ENCODE assay signal across 8 cellular contexts in the genomic region with DNA sequence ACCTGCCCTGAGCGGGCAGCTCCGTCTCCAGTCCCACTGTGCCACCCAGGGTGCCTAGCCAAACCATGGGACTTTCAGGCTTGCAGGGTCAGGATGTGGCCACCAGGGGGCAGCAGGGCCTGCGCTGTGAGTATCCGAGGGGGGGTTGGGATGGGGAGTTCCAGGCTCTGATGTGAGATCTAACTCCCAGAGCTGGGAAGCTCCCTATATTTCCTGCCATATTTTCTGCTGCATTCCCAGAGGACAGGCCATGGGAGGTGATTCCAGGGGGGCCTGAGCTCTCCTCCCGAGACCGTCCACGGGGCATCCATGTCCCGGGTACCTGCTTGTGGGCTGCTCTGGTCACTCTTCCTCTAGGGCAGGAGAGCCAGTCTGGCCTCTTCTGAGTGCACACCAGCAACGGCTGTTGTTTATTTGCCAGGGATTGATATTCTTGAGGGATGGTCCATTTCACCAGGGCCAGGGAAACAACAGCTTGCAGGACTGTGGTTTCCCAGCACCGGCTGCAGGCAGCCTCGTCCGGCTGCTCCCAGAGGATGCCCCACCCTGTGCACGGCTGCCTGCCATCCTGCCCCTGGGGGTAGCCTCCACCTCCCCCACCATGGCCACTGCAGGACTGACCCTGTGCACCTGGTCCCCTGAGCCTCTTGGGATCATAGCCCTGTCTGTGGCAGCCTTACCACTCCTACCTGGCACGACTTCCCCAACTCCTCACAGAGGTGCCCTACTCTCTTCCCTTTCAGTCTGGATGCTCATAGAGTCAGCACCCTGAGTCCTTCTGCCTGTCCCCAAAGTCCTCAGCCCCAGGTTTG. TPM values are rescaled to one million over a fixed set of nuclear protein-coding genes. Genes with fewer than 3 reads are reported as not detected.
DNase-seq lines count a peak whose midpoint lies in the region; ATAC-seq lines count a peak whose summit lies in the region.

No MANE protein-coding gene starts in this region.

- CTCF ChIA-PET in activated CD4-positive, alpha-beta memory T cell treated with anti-CD3 and anti-CD28 coated beads, Interleukin-2, amount 10 ng/mL, durations not matched to agents 7 days and 5 days (lab: Charles Lee) = interaction anchor here (0.6 to 6.0 kb wide), 41 partner anchors 10 to 383 kb away, joined by 3 to 77 read pairs (median 4); a partner anchor contains a TSS

- DNase-seq in activated gamma-delta T cell treated with Interleukin-2 at 50 U/mL for 16 hours = peak; percentile 74
- DNase-seq in activated gamma-delta T cell (lab: John Stamatoyannopoulos, UW) = no peak
- DNase-seq in NCI-H345 treated with DMSO at 0.1 percent for 48 hours (lab: John Stamatoyannopoulos, UW; ENCODE audit: unreplicated experiment) = peak; percentile 38
- peak; percentile 78 for DNase-seq in activated CD4-positive, alpha-beta memory T cell treated with anti-CD3 and anti-CD28 coated beads, Interleukin-2, amount 10 ng/mL, durations not matched to agents 7 days and 5 days
- DNase-seq in dermis microvascular lymphatic vessel endothelial cell (ENCODE audit: low read depth in 2 of 2) = peak; percentile 33 to 65
- DNase-seq in medulla oblongata (ENCODE audit: extremely low spot score) = peak; percentile 87
- DNase-seq in stimulated activated CD8-positive, alpha-beta memory T cell treated with anti-CD3 and anti-CD28 coated beads, Interleukin-12 subunit alpha, Interleukin-12 subunit beta, amount 100 ng/mL, for 4 hours (ENCODE audit: low read depth) = peak; percentile 44

- H3K4me3 Mint-ChIP-seq in activated CD4-positive, alpha-beta memory T cell treated with anti-CD3 and anti-CD28 coated beads, Interleukin-2, amount 10 ng/mL, durations not matched to agents 7 days and 5 days = peak overlapping the region; percentile 13

- POLR2A ChIA-PET in activated CD4-positive, alpha-beta memory T cell treated with anti-CD3 and anti-CD28 coated beads, Interleukin-2, amount 10 ng/mL, durations not matched to agents 7 days and 5 days (lab: Charles Lee) = interaction anchor here (1.2 to 2.0 kb wide), 4 partner anchors 11 to 165 kb away, joined by 3 to 10 read pairs (median 4); no protein-coding TSS in a partner anchor

- peaks cover 15% of the 10 kb centered on the region for H3K4me1 Mint-ChIP-seq in activated CD4-positive, alpha-beta memory T cell treated with anti-CD3 and anti-CD28 coated beads, Interleukin-2, amount 10 ng/mL, durations not matched to agents 7 days and 5 days

- H3K27me3 Mint-ChIP-seq in activated CD4-positive, alpha-beta memory T cell treated with anti-CD3 and anti-CD28 coated beads, Interleukin-2, amount 10 ng/mL, durations not matched to agents 7 days and 5 days = peaks cover 2% of the 10 kb centered on the region

- H3K27ac Mint-ChIP-seq in activated CD4-positive, alpha-beta memory T cell treated with anti-CD3 and anti-CD28 coated beads, Interleukin-2, amount 10 ng/mL, durations not matched to agents 7 days and 5 days = no peak overlapping the region

- no peaks in the 10 kb centered on the region for H3K36me3 Mint-ChIP-seq in activated CD4-positive, alpha-beta memory T cell treated with anti-CD3 and anti-CD28 coated beads, Interleukin-2, amount 10 ng/mL, durations not matched to agents 7 days and 5 days (ENCODE audit: low read depth)

- no peaks in the 10 kb centered on the region for H3K9me3 Mint-ChIP-seq in activated CD4-positive, alpha-beta memory T cell treated with anti-CD3 and anti-CD28 coated beads, Interleukin-2, amount 10 ng/mL, durations not matched to agents 7 days and 5 days

- ATAC-seq in GM19467 (IDR thresholded peaks at IDR 0.05; ENCODE audit: unreplicated experiment) = no peak

RNA-seq across cellular contexts. Expression of a gene that starts 1.2 kb away (rescaled TPM):
- total RNA-seq in activated CD4-positive, alpha-beta memory T cell treated with anti-CD3 and anti-CD28 coated beads, Interleukin-2, amount 10 ng/mL, durations not matched to agents 7 days and 5 days = under 1 TPM in 1 of 2 experiments, not detected in 1; 0.15 TPM
- 0.13 TPM in 1 of 2 replicates, not detected in the other for total RNA-seq in dermis microvascular lymphatic vessel endothelial cell

RNA-seq across cellular contexts. Expression of a gene that starts 6.9 kb away (rescaled TPM):
- total RNA-seq in activated CD4-positive, alpha-beta memory T cell treated with anti-CD3 and anti-CD28 coated beads, Interleukin-2, amount 10 ng/mL, durations not matched to agents 7 days and 5 days = under 1 TPM in 1 of 2 experiments, not detected in 1; 0.18 TPM
- not detected in 2 replicates for total RNA-seq in dermis microvascular lymphatic vessel endothelial cell

RNA-seq across cellular contexts. Expression of a gene that starts 42.5 kb away (rescaled TPM):
- total RNA-seq in activated CD4-positive, alpha-beta memory T cell treated with anti-CD3 and anti-CD28 coated beads, Interleukin-2, amount 10 ng/mL, durations not matched to agents 7 days and 5 days = 1 to 10 TPM; 3.5 to 3.8 TPM
- 1.5 and 1.8 TPM in 2 replicates for total RNA-seq in dermis microvascular lymphatic vessel endothelial cell
